ENCODE assay signal across 1 cellular context in genomic region chr6:119541132-119541905, GRCh38.
A peak's percentile ranks its signal among the peaks of the same experiment; 100 is the strongest.
TF ChIP-seq lines count a peak whose summit lies in the region.

No MANE protein-coding gene starts in this region.

TF ChIP-seq in HCT116, 20 proteins besides CTCF, POLR2A, EP300 and RAD21 (continued from another document):
- TF ChIP-seq ZNF274 (IDR thresholded peaks at IDR 0.05; ENCODE audit: low read depth, low read length), result no peak
- peak; percentile 98 for TF ChIP-seq CEBPB (IDR thresholded peaks at IDR 0.05; ENCODE audit: low read depth)
- TF ChIP-seq SRF (IDR thresholded peaks at IDR 0.05; ENCODE audit: low read depth), result peak; percentile 46; the same call in 1 of the 2 replicates
- no peak for TF ChIP-seq EZH2 (IDR thresholded peaks at IDR 0.05)
- peak; percentile 70 for TF ChIP-seq POLR2AphosphoS5 (IDR thresholded peaks at IDR 0.05; ENCODE audit: low read depth, low read length)
- peak; percentile 28 for TF ChIP-seq TCF7L2 (IDR thresholded peaks at IDR 0.05; ENCODE audit: borderline replicate concordance, extremely low read depth, insufficient read depth, insufficient read length)
- peak; percentile 97 for TF ChIP-seq JUND (IDR thresholded peaks at IDR 0.05)
- peak; percentile 78; the same call in 1 of the 2 replicates for TF ChIP-seq SIN3A (IDR thresholded peaks at IDR 0.05; ENCODE audit: low read depth)
- TF ChIP-seq ZBTB33 (IDR thresholded peaks at IDR 0.05; ENCODE audit: extremely low read depth, insufficient replicate concordance, low read length), result peak; percentile 54
- peak; percentile 95 for TF ChIP-seq SP1 (IDR thresholded peaks at IDR 0.05; ENCODE audit: low read depth)
